1 cellular context compared by ENCODE assay signal in genomic region chr6:32163559-32164258, GRCh38.
TF ChIP-seq lines count a peak whose summit lies in the region.

No MANE protein-coding gene starts in this region.

TF ChIP-seq in GM12891, 5 proteins besides CTCF, POLR2A, EP300 and RAD21:
- no peak for TF ChIP-seq PAX5 (IDR thresholded peaks at IDR 0.05; ENCODE audit: insufficient read depth, low read length, severe bottlenecking)
- no peak for TF ChIP-seq SPI1 (IDR thresholded peaks at IDR 0.05; ENCODE audit: low read depth, low read length)
- TF ChIP-seq TAF1 (IDR thresholded peaks at IDR 0.05; ENCODE audit: low read depth, low read length) = no peak
- no peak for TF ChIP-seq POU2F2 (IDR thresholded peaks at IDR 0.05; ENCODE audit: low read depth, low read length)
